10 cellular contexts compared by ENCODE assay signal in genomic region chr10:4082851-4083250, GRCh38.
A peak's percentile ranks its signal among the peaks of the same experiment; 100 is the strongest.
DNase-seq lines count a peak whose midpoint lies in the region; ATAC-seq and TF ChIP-seq lines count a peak whose summit lies in the region.
"Had no signal": no experiment of that assay in that cellular context is flagged by ENCODE, and none has a peak within 500 bp of the region (broad histone marks: within the 10 kb centered on the region; RNA-seq: fewer than 3 reads in every experiment).

No MANE protein-coding gene starts in this region.

- H3K79me1 ChIP-seq in mesenchymal stem cell (replicated peaks; ENCODE audit: low read length, poor library complexity, severe bottlenecking) = no peaks in the 10 kb centered on the region

- peak overlapping the region; percentile 2 for H2BK120ac ChIP-seq in mesenchymal stem cell (ENCODE audit: low read depth, low read length)

- no peak overlapping the region for H3K14ac ChIP-seq in mesenchymal stem cell (ENCODE audit: low read length in 2 of 2)

- peaks cover 4% of the 10 kb centered on the region for H3K36me3 Mint-ChIP-seq in effector memory CD8-positive, alpha-beta T cell (ENCODE audit: insufficient read depth)
- no peaks in the 10 kb centered on the region for H3K36me3 Mint-ChIP-seq in type B pancreatic cell
- H3K36me3 Mint-ChIP-seq: activated naive CD8-positive, alpha-beta T cell had no signal

- H2BK5ac ChIP-seq in mesenchymal stem cell (ENCODE audit: low read depth, low read length, poor library complexity, severe bottlenecking) = no peak overlapping the region

- H4K8ac ChIP-seq in mesenchymal stem cell (ENCODE audit: low read length) = no peak overlapping the region

- TF ChIP-seq CTCF in type B pancreatic cell (conservative IDR thresholded peaks at IDR 0.05) = no peak

- H2AFZ ChIP-seq in mesenchymal stem cell (ENCODE audit: low read depth, low read length) = no peak overlapping the region

- no peaks in the 10 kb centered on the region for H3K36me3 ChIP-seq in mesenchymal stem cell (ENCODE audit: control insufficient read depth in 1 of 2, insufficient read depth in 2 of 2, low read depth in 1 of 2, low read length in 2 of 2)
- H3K36me3 ChIP-seq: MG63 had no signal

- 29% methylated on average over 1 of the region's 1 CpG for WGBS in mesenchymal stem cell

- no peak overlapping the region for H3K4me2 ChIP-seq in mesenchymal stem cell (ENCODE audit: low read length, poor library complexity, severe bottlenecking)

- in situ Hi-C loops in SK-MEL-5 (cut with HindIII; ENCODE audit: low pct_unique_long_range_greater_than_20kb, low sequenced_read_pairs) = no loop called here

- H4K91ac ChIP-seq in mesenchymal stem cell (ENCODE audit: low read length) = no peak overlapping the region

- peak overlapping the region; percentile 66 for H3K9ac ChIP-seq in mesenchymal stem cell (ENCODE audit: low read length)

- H3K4me1 ChIP-seq in mesenchymal stem cell (ENCODE audit: control insufficient read depth, insufficient read depth, low read depth, low read length) = peaks cover 3% of the 10 kb centered on the region

- H2BK15ac ChIP-seq in mesenchymal stem cell (ENCODE audit: low read depth, poor library complexity, severe bottlenecking) = no peak overlapping the region

- peaks cover 27 to 42% of the 10 kb centered on the region in 2 donors for H3K4me1 Mint-ChIP-seq in effector memory CD8-positive, alpha-beta T cell (ENCODE audit: low read depth in 2 of 2)
- peaks cover 29% of the 10 kb centered on the region for H3K4me1 Mint-ChIP-seq in type B pancreatic cell (ENCODE audit: unreplicated experiment)

- H3K4me3 ChIP-seq in mesenchymal stem cell (ENCODE audit: insufficient read depth in 1 of 2, low read depth in 1 of 2, low read length in 2 of 2) = no peak overlapping the region
- H3K4me3 ChIP-seq: MG63 had no signal

- H3K9me3 Mint-ChIP-seq in effector memory CD8-positive, alpha-beta T cell = peaks cover 0 to 3% of the 10 kb centered on the region in 2 donors
- peaks cover 14% of the 10 kb centered on the region for H3K9me3 Mint-ChIP-seq in type B pancreatic cell

- H3K27ac ChIP-seq in mesenchymal stem cell (ENCODE audit: low read length, poor library complexity, severe bottlenecking) = no peak overlapping the region

- no peaks in the 10 kb centered on the region for H3K9me3 ChIP-seq in mesenchymal stem cell (ENCODE audit: control insufficient read depth, low read length)
- H3K9me3 ChIP-seq: MG63 had no signal

- H3K4ac ChIP-seq in mesenchymal stem cell (ENCODE audit: low read depth in 1 of 2, low read length in 2 of 2) = peak overlapping the region; percentile 64 to 94

- DNase-seq in SK-MEL-5 (ENCODE audit: low read depth, low spot score) = peak; percentile 54
- DNase-seq in effector memory CD8-positive, alpha-beta T cell = no peak
- peak; percentile 68 for DNase-seq in mesenchymal stem cell
- no peak for DNase-seq in type B pancreatic cell (ENCODE audit: extremely low spot score, unreplicated experiment)
- no peak for DNase-seq in NCI-H510A (lab: John Stamatoyannopoulos, UW)
- DNase-seq: MG63; stimulated activated naive CD4-positive, alpha-beta T cell had no signal

- H3K27me3 Mint-ChIP-seq in effector memory CD8-positive, alpha-beta T cell = no peaks in the 10 kb centered on the region
- H3K27me3 Mint-ChIP-seq in type B pancreatic cell = no peaks in the 10 kb centered on the region
- H3K27me3 Mint-ChIP-seq: activated naive CD8-positive, alpha-beta T cell had no signal

- H3K27me3 ChIP-seq in mesenchymal stem cell (ENCODE audit: control insufficient read depth in 1 of 2, insufficient read depth in 1 of 2, low read length in 2 of 2) = no peaks in the 10 kb centered on the region
- H3K27me3 ChIP-seq: MG63 had no signal

- ATAC-seq in effector memory CD8-positive, alpha-beta T cell (replicated peaks) = no peak
- ATAC-seq in GM18909 (IDR thresholded peaks at IDR 0.05; ENCODE audit: poor library complexity, unreplicated experiment) = no peak
- no peak for ATAC-seq in GM21786 (IDR thresholded peaks at IDR 0.05; ENCODE audit: unreplicated experiment)

- peak overlapping the region in 1 of 2 experiments; percentile 1 for H2BK12ac ChIP-seq in mesenchymal stem cell (ENCODE audit: low read length in 2 of 2)

- H3K27ac Mint-ChIP-seq in effector memory CD8-positive, alpha-beta T cell = peak overlapping the region; percentile 46 to 63
- peak overlapping the region; percentile 29 for H3K27ac Mint-ChIP-seq in type B pancreatic cell
- H3K27ac Mint-ChIP-seq: activated naive CD8-positive, alpha-beta T cell had no signal

- H2AK5ac ChIP-seq in mesenchymal stem cell (ENCODE audit: low read length, severe bottlenecking) = no peak overlapping the region

- H3K23ac ChIP-seq in mesenchymal stem cell (ENCODE audit: low read length in 2 of 2) = no peak overlapping the region

- H3K4me3 Mint-ChIP-seq in effector memory CD8-positive, alpha-beta T cell = no peak overlapping the region
- no peak overlapping the region for H3K4me3 Mint-ChIP-seq in type B pancreatic cell
- H3K4me3 Mint-ChIP-seq: activated naive CD8-positive, alpha-beta T cell had no signal

- peak overlapping the region in 1 of 2 experiments; percentile 87 for H3K18ac ChIP-seq in mesenchymal stem cell (ENCODE audit: low read depth in 1 of 2, low read length in 2 of 2)

Comparison
In these comparisons a context has a peak if more than half of its experiments do, and no peak if none do; other contexts are left out.
1. DNase-seq: peak in SK-MEL-5 (single experiment) and mesenchymal stem cell (single experiment); none in effector memory CD8-positive, alpha-beta T cell (0 of 3), type B pancreatic cell (single experiment) and NCI-H510A (single experiment).